Comparison of ENCODE assay signal across 8 cellular contexts in the genomic region with DNA sequence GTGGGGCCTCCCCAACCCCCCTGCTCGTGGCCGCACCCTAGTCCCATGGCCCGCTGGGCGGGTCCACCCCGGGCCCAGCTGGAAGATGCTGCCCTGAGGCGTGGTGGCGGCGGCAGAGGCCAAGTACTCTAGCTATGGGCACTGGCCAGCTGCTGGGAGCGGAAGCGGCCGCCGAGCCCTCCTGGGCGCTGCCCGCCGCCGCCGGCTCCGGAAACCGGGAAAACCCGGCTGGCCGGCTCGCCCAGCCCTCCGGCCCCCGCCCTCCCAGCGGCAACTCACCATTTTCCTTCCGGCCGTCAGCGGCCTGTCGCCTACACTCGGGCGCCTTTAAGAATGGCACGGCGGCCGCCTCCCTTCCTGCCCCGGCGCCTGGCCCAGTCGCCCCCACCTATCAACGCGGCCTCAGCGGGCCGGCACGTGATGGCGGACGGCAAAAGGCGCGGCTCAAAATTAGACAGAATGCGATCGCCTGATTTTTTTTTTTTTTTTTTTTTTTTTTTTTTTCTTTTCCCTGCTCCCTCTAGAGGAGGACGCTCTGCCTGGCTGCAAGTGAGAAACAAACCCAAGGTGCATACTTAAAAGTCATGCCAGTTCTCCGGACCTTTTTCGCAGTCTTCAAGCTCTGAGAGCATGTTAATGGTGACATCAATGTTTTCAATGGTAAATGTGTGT. TPM values are rescaled to one million over a fixed set of nuclear protein-coding genes. Genes with fewer than 3 reads are reported as not detected.
A peak's percentile ranks its signal among the peaks of the same experiment; 100 is the strongest.
DNase-seq lines count a peak whose midpoint lies in the region; ATAC-seq, FAIRE-seq and TF ChIP-seq lines count a peak whose summit lies in the region.

GMFB (minus strand) TSS at position 335 of the 672 bp plus-strand sequence; CDS start at position 282, 53 bp downstream.

- H3K27me3 ChIP-seq in left ventricle myocardium inferior (ENCODE audit: low read depth): no peaks in the 10 kb centered on the region
- peaks cover 0 to 1% (median 0%) of the 10 kb centered on the region in 3 donors for H3K27me3 ChIP-seq in psoas muscle (ENCODE audit: insufficient read depth in 3 of 3, low read length in 2 of 3)

- H3K9me3 Mint-ChIP-seq in T-helper 1 cell treated with Interleukin-12 subunit alpha and Interleukin-12 subunit beta and Interleukin-4 antibody, amounts not matched to agents 30 μg/mL and 1 μg/mL, for 36 hours: no peaks in the 10 kb centered on the region

- WGBS in psoas muscle, 3 donors: 1 to 2% (median 1%) methylated on average over 36 to 51 of the region's 51 CpGs

- H3K4me1 ChIP-seq in left ventricle myocardium inferior (peaks cover 63% of the 10 kb centered on the region), psoas muscle (peaks cover 15% of the 10 kb centered on the region)

- H3K27me3 Mint-ChIP-seq in T-helper 1 cell treated with Interleukin-12 subunit alpha and Interleukin-12 subunit beta and Interleukin-4 antibody, amounts not matched to agents 30 μg/mL and 1 μg/mL, for 36 hours (ENCODE audit: low read depth): no peaks in the 10 kb centered on the region

- peak; percentile 83 for TF ChIP-seq POLR2A in GM15510 (IDR thresholded peaks at IDR 0.05; ENCODE audit: borderline replicate concordance, extremely low read depth, insufficient read length)

- H3K36me3 ChIP-seq in left ventricle myocardium inferior: no peaks in the 10 kb centered on the region
- no peaks in the 10 kb centered on the region for H3K36me3 ChIP-seq in psoas muscle (ENCODE audit: insufficient read depth in 1 of 2, low read depth in 1 of 2)

- peak; percentile 75 for FAIRE-seq in urothelium cell line (lab: Jason Lieb, UNC)

- DNase-seq in NCI-H1694 (lab: John Stamatoyannopoulos, UW) (peak; percentile 73), amniotic stem cell (lab: John Stamatoyannopoulos, UW) (peak; percentile 85), left ventricle myocardium inferior (peak; percentile 95), psoas muscle (peak; percentile 95 to 97), urothelium cell line (ENCODE audit: low spot score) (peak; percentile 99)

- H3K4me1 Mint-ChIP-seq in T-helper 1 cell treated with Interleukin-12 subunit alpha and Interleukin-12 subunit beta and Interleukin-4 antibody, amounts not matched to agents 30 μg/mL and 1 μg/mL, for 36 hours (ENCODE audit: low read depth): peaks cover 45% of the 10 kb centered on the region

- H3K4me3 Mint-ChIP-seq in T-helper 1 cell treated with Interleukin-12 subunit alpha and Interleukin-12 subunit beta and Interleukin-4 antibody, amounts not matched to agents 30 μg/mL and 1 μg/mL, for 36 hours: peak within 1 kb of the TSS; percentile 97

- TF ChIP-seq CTCF in left ventricle myocardium inferior (IDR thresholded peaks at IDR 0.05; ENCODE audit: borderline replicate concordance) (peak; percentile 63), psoas muscle (IDR thresholded peaks at IDR 0.05) (peak; percentile 38)

- ATAC-seq in HG02885 (IDR thresholded peaks at IDR 0.05; ENCODE audit: poor library complexity, unreplicated experiment): peak; percentile 93
- ATAC-seq in psoas muscle: peak; percentile 99

- H3K27ac ChIP-seq in left ventricle myocardium inferior (replicated peaks): peak within 1 kb of the TSS; percentile 94
- H3K27ac ChIP-seq in psoas muscle: peak within 1 kb of the TSS; percentile 97

- H3K4me3 ChIP-seq in left ventricle myocardium inferior: peak within 1 kb of the TSS; percentile 85
- H3K4me3 ChIP-seq in psoas muscle: peak within 1 kb of the TSS; percentile 99

- peaks cover 10% of the 10 kb centered on the region for H3K36me3 Mint-ChIP-seq in T-helper 1 cell treated with Interleukin-12 subunit alpha and Interleukin-12 subunit beta and Interleukin-4 antibody, amounts not matched to agents 30 μg/mL and 1 μg/mL, for 36 hours (ENCODE audit: low read depth)

- H3K9me3 ChIP-seq in left ventricle myocardium inferior (replicated peaks): no peaks in the 10 kb centered on the region
- H3K9me3 ChIP-seq in psoas muscle: no peaks in the 10 kb centered on the region

- H3K27ac Mint-ChIP-seq in T-helper 1 cell treated with Interleukin-12 subunit alpha and Interleukin-12 subunit beta and Interleukin-4 antibody, amounts not matched to agents 30 μg/mL and 1 μg/mL, for 36 hours: peak within 1 kb of the TSS; percentile 92

- intact Hi-C loops in left ventricle myocardium inferior (cut with micrococcal nuclease): no loop called here
- intact Hi-C loops in psoas muscle (cut with DNase I): loop anchor here in 1 of 2 donors (1.0 kb wide), 1 partner anchor 21 kb away; the partner anchor contains the start of gene CGRRF1

RNA-seq across cellular contexts. Expression of gene GMFB, which starts in this region (rescaled TPM):
- total RNA-seq in left ventricle myocardium inferior: 23.4 TPM
- total RNA-seq in psoas muscle: 10 to 100 TPM; 11.5 to 14.6 (median 13.8) TPM
- 10 to 100 TPM in 2 of 3 donors, 1 to 10 TPM in 1; 5.0 to 22.9 (median 19.3) TPM for polyA plus RNA-seq in psoas muscle

Comparison
In these comparisons a context has a peak if more than half of its experiments do, and no peak if none do; other contexts are left out.
1. Peak in every context shown above with its lines: DNase-seq, ATAC-seq, H3K4me3 ChIP-seq and H3K27ac ChIP-seq.